Comparison of ENCODE assay signal across 8 cellular contexts in the genomic region with DNA sequence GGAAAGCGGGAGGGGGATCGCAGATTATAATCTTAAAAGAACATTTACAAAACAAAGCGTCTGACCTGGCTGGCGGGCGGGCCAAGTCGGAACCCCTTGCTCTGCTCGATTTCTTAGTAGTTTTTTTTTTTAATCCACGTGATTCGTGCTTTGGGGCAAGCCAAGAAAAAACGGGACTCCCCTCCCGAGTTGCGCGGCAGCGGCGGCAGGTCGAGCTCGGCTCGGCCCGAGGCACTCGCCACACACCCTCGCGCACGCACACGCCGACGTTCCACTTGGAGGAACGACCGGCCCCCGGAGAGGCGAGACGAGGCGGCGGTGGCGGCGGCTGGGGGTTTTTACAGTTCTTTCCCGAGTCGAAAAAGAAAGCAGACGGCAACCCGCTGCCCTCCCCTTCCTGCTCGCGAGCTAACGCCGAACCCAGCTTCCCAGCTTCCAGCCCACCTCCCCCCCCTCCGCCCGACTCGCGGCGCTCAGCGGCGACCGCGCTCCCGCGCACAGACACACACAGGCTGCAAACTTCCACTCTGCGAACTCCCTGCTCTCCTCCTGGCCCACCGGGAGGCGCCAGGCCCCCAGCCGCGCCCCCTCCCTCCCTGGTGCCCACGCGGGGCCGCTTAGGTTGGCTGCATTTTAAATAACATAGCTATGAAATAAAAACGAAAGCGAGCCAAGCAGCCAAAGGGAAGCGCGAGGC. TPM values are rescaled to one million over a fixed set of nuclear protein-coding genes. Genes with fewer than 3 reads are reported as not detected.
DNase-seq lines count a peak whose midpoint lies in the region; ATAC-seq and TF ChIP-seq lines count a peak whose summit lies in the region.

No MANE protein-coding gene starts in this region.

- H3K27ac ChIP-seq in coronary artery: peak overlapping the region; percentile 81 to 87

- DNase-seq in AG09309 (ENCODE audit: low read depth) (no peak), HFF-Myc (ENCODE audit: extremely low read depth, low read depth) (no peak), coronary artery (ENCODE audit: low spot score) (no peak), memory B cell (ENCODE audit: low spot score in 2 of 2) (peak; percentile 57 to 61), omental fat pad (ENCODE audit: low spot score) (no peak)
- DNase-seq in activated CD4-positive, CD25-positive, alpha-beta regulatory T cell (lab: John Stamatoyannopoulos, UW): peak in 3 of 4 experiments; percentile 22 to 25 (median 25)
- peak; percentile 63 for DNase-seq in stimulated activated naive CD8-positive, alpha-beta T cell treated with anti-CD3 and anti-CD28 coated beads, Interleukin-15, Interleukin-2, amounts not matched to agents 100 U/mL and 50 U/mL, for 24 hours

- TF ChIP-seq CTCF in AG09309 (IDR thresholded peaks at IDR 0.05; ENCODE audit: control insufficient read depth, insufficient read depth, low read depth, low read length, missing control alignments): no peak
- TF ChIP-seq CTCF in HFF-Myc (IDR thresholded peaks at IDR 0.05; ENCODE audit: low read depth, low read length, missing control alignments): no peak
- no peak for TF ChIP-seq CTCF in coronary artery (IDR thresholded peaks at IDR 0.05)
- TF ChIP-seq CTCF in omental fat pad (IDR thresholded peaks at IDR 0.05): no peak

- H3K4me3 Mint-ChIP-seq in memory B cell: peak overlapping the region; percentile 88

- no peaks in the 10 kb centered on the region for H3K36me3 Mint-ChIP-seq in memory B cell

- H3K4me3 ChIP-seq in AG09309 (ENCODE audit: control insufficient read depth, low read depth, low read length) (peak overlapping the region; percentile 61), HFF-Myc (replicated peaks; ENCODE audit: low read depth, low read length) (peak overlapping the region; percentile 49), coronary artery (peak overlapping the region; percentile 88)

- peak; percentile 24 for ATAC-seq in memory B cell (ENCODE audit: low read depth)
- peak; percentile 5 for ATAC-seq in stimulated activated naive CD8-positive, alpha-beta T cell treated with anti-CD3 and anti-CD28 coated beads, Interleukin-15, Interleukin-2, amounts not matched to agents 100 U/mL and 50 U/mL, for 24 hours
- no peak for ATAC-seq in HG03039 (IDR thresholded peaks at IDR 0.05; ENCODE audit: unreplicated experiment)
- ATAC-seq in omental fat pad (ENCODE audit: low FRiP score): no peak

- peaks cover 27% of the 10 kb centered on the region for H3K4me1 Mint-ChIP-seq in memory B cell

- no peaks in the 10 kb centered on the region for H3K9me3 Mint-ChIP-seq in memory B cell

- H3K27me3 Mint-ChIP-seq in memory B cell: no peaks in the 10 kb centered on the region

- peak overlapping the region; percentile 90 for H3K27ac Mint-ChIP-seq in memory B cell

RNA-seq across cellular contexts. Expression of a gene that starts 1.2 kb away (rescaled TPM):
- total RNA-seq in omental fat pad: 10 to 100 TPM; 12.8 to 28.8 (median 18.6) TPM

Comparison
In these comparisons a context has a peak if more than half of its experiments do, and no peak if none do; other contexts are left out.
1. DNase-seq: peak in activated CD4-positive, CD25-positive, alpha-beta regulatory T cell (3 of 4), memory B cell (2 of 2) and stimulated activated naive CD8-positive, alpha-beta T cell treated with anti-CD3 and anti-CD28 coated beads, Interleukin-15, Interleukin-2, amounts not matched to agents 100 U/mL and 50 U/mL, for 24 hours (single experiment); none in AG09309 (single experiment), HFF-Myc (single experiment), coronary artery (single experiment) and omental fat pad (single experiment).
2. ATAC-seq: peak in memory B cell (single experiment) and stimulated activated naive CD8-positive, alpha-beta T cell treated with anti-CD3 and anti-CD28 coated beads, Interleukin-15, Interleukin-2, amounts not matched to agents 100 U/mL and 50 U/mL, for 24 hours (single experiment); none in HG03039 (single experiment) and omental fat pad (single experiment).
3. Peak in every context shown above with its lines, with median percentiles within 50 percentile points of each other: H3K4me3 ChIP-seq.